In genomic region chr3:61572879-61573278, GRCh38 we compare ENCODE assay signal across 1 cellular context.
TF ChIP-seq lines count a peak whose summit lies in the region.

No MANE protein-coding gene starts in this region.

TF ChIP-seq in WTC11, 78 proteins besides CTCF, POLR2A, EP300 and RAD21 (continued from another document):
- no peak for TF ChIP-seq ZNF512 (CRISPR knock-in tag; IDR thresholded peaks at IDR 0.05; ENCODE audit: borderline replicate concordance)
- TF ChIP-seq, protein P1, sequence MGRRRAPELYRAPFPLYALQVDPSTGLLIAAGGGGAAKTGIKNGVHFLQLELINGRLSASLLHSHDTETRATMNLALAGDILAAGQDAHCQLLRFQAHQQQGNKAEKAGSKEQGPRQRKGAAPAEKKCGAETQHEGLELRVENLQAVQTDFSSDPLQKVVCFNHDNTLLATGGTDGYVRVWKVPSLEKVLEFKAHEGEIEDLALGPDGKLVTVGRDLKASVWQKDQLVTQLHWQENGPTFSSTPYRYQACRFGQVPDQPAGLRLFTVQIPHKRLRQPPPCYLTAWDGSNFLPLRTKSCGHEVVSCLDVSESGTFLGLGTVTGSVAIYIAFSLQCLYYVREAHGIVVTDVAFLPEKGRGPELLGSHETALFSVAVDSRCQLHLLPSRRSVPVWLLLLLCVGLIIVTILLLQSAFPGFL (CRISPR knock-in tag; IDR thresholded peaks at IDR 0.05; ENCODE audit: borderline replicate concordance) = no peak
- TF ChIP-seq ZNF317 (CRISPR knock-in tag; IDR thresholded peaks at IDR 0.05; ENCODE audit: borderline replicate concordance, low read depth) = no peak
- no peak for TF ChIP-seq ZBTB21 (CRISPR knock-in tag; IDR thresholded peaks at IDR 0.05; ENCODE audit: borderline replicate concordance)
- TF ChIP-seq, protein P2, sequence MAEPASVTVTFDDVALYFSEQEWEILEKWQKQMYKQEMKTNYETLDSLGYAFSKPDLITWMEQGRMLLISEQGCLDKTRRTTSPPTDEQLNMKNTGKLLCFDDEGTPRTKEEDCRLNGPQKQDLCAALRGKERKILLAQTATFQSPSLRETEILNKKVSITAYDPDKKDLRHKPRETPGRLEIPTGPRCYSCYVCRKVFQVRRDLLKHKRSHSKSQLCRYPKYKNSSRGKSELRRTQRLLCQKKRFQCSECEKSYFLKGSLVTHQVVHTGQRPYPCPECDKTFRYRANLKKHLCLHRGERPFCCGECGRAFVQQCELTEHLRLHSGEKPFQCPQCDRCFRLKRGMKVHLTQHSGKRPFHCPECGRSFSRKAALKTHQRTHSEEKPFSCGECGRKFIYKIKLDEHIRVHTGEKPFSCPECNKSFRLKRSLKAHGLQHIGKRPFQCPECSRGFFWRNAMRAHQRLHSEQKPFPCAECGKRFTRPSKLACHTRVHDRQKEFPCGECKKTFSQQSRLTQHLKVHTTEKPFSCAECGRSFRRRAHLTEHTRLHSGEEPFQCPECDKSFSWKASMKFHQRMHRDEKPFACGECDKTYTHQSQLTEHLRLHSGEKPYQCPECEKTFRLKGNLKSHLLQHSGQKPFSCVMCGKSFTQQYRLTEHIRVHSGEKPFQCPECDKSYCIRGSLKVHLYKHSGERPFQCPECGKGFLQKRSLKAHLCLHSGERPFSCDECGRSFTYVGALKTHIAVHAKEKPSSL (CRISPR knock-in tag; conservative IDR thresholded peaks at IDR 0.05) = no peak
- TF ChIP-seq, protein P3, sequence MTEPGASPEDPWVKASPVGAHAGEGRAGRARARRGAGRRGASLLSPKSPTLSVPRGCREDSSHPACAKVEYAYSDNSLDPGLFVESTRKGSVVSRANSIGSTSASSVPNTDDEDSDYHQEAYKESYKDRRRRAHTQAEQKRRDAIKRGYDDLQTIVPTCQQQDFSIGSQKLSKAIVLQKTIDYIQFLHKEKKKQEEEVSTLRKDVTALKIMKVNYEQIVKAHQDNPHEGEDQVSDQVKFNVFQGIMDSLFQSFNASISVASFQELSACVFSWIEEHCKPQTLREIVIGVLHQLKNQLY (CRISPR knock-in tag; IDR thresholded peaks at IDR 0.05) = no peak
- TF ChIP-seq OVOL2 (CRISPR knock-in tag; IDR thresholded peaks at IDR 0.05; ENCODE audit: borderline replicate concordance) = no peak
